8 cellular contexts compared by ENCODE assay signal in the genomic region with DNA sequence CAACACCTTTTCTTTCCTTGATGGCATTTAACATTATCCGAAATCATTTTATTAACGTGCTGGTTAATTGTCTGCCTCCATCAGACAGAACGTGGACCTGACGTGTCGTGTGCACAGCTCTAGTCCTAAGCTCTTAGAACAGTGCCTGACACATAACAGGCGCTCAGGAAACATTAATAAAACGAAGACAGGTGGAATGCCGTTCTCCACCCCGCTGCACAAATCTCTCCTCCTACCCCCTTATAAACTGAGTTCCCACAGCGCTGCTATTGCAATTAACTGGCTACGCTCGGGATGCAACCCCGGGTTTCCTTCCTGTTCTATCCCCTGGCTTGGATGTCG. TPM values are rescaled to one million over a fixed set of nuclear protein-coding genes. Genes with fewer than 3 reads are reported as not detected.
DNase-seq lines count a peak whose midpoint lies in the region; ATAC-seq, FAIRE-seq and TF ChIP-seq lines count a peak whose summit lies in the region.

No MANE protein-coding gene starts in this region.

- H3K9me3 Mint-ChIP-seq in Caco-2 (ENCODE audit: unreplicated experiment), result no peaks in the 10 kb centered on the region
- H3K9me3 Mint-ChIP-seq in T-helper 2 cell treated with Interferon-gamma antibody and Interleukin-4, amounts not matched to agents 5 μg/mL and 100 μg/mL, for 36 hours, result no peaks in the 10 kb centered on the region

- H3K27ac ChIP-seq in IMR-90 (ENCODE audit: insufficient read depth, low read length) (peak overlapping the region; percentile 82), pancreas (peak overlapping the region; percentile 95 to 97 (median 96))

- H2BK120ac ChIP-seq in IMR-90 (ENCODE audit: low read depth, low read length), result no peak overlapping the region

- peaks cover 18% of the 10 kb centered on the region for H3K36me3 Mint-ChIP-seq in Caco-2 (ENCODE audit: insufficient read depth, unreplicated experiment)
- peaks cover 16% of the 10 kb centered on the region for H3K36me3 Mint-ChIP-seq in T-helper 2 cell treated with Interferon-gamma antibody and Interleukin-4, amounts not matched to agents 5 μg/mL and 100 μg/mL, for 36 hours (ENCODE audit: low read depth)

- no peak overlapping the region for H2BK20ac ChIP-seq in IMR-90 (ENCODE audit: low read depth, low read length)

- H3K9me3 ChIP-seq in Caco-2 (no peaks in the 10 kb centered on the region), IMR-90 (ENCODE audit: control insufficient read depth, insufficient read depth, low read length) (no peaks in the 10 kb centered on the region), pancreas (no peaks in the 10 kb centered on the region)

- no peaks in the 10 kb centered on the region for H3K36me3 ChIP-seq in Caco-2 (ENCODE audit: control insufficient read depth, insufficient read depth, low read length)
- no peaks in the 10 kb centered on the region; the same call in 1 of the 2 replicates for H3K36me3 ChIP-seq in IMR-90 (ENCODE audit: control insufficient read depth, insufficient read depth, low read length)
- H3K36me3 ChIP-seq in pancreas, result no peaks in the 10 kb centered on the region

- H4K5ac ChIP-seq in IMR-90 (ENCODE audit: low read depth, low read length), result no peak overlapping the region

- H3K56ac ChIP-seq in IMR-90 (ENCODE audit: extremely low read depth, insufficient read depth, low read length), result peak overlapping the region; percentile 55

- H2AK5ac ChIP-seq in IMR-90 (ENCODE audit: low read depth, low read length), result peak overlapping the region; percentile 79

- peak overlapping the region; percentile 69 for H3K4ac ChIP-seq in IMR-90 (ENCODE audit: low read depth, low read length)

- in situ Hi-C loops in IMR-90 (cut with MboI; ENCODE audit: low sequenced_read_pairs), result no loop called here

- H3K14ac ChIP-seq in IMR-90 (replicated peaks; ENCODE audit: low read depth, low read length), result peak overlapping the region; percentile 43; the same call in 1 of the 2 replicates

- no peak for TF ChIP-seq RAD21 in IMR-90 (IDR thresholded peaks at IDR 0.05; ENCODE audit: low read length)

- peak overlapping the region; percentile 93 for H2AFZ ChIP-seq in IMR-90 (replicated peaks; ENCODE audit: low read length, poor library complexity)

- H4K91ac ChIP-seq in IMR-90 (ENCODE audit: insufficient read depth, low read depth, low read length), result 0 out of 2 replicates have a peak overlapping the region, but pooled peaks have one; percentile 37

- H3K4me3 ChIP-seq in Caco-2 (ENCODE audit: low read depth, low read length), result peak overlapping the region; percentile 96
- H3K4me3 ChIP-seq in IMR-90 (ENCODE audit: insufficient read depth, low read depth, low read length), result peak overlapping the region; percentile 89
- peak overlapping the region; percentile 91 to 100 (median 98) for H3K4me3 ChIP-seq in pancreas

- peaks cover 28 to 47% of the 10 kb centered on the region in 2 experiments for H3K79me1 ChIP-seq in IMR-90 (ENCODE audit: low read depth in 1 of 2, low read length in 2 of 2)

- POLR2A ChIA-PET in Caco-2 (lab: Charles Lee), result no interaction called here
- POLR2A ChIA-PET in IMR-90 (lab: Charles Lee; ENCODE audit: unreplicated experiment), result no interaction called here

- no peak overlapping the region for H2BK15ac ChIP-seq in IMR-90 (ENCODE audit: low read depth, low read length)

- intact Hi-C loops in Caco-2 (cut with micrococcal nuclease; ENCODE audit: unreplicated experiment), result no loop called here
- intact Hi-C loops in IMR-90 (cut with micrococcal nuclease), result no loop called here
- intact Hi-C loops in pancreas (cut with DNase I), result no loop called here

- H3K23ac ChIP-seq in IMR-90 (ENCODE audit: low read depth, low read length), result peak overlapping the region; percentile 37; the same call in 1 of the 2 replicates

- BruUV-seq in Caco-2 (replicated peaks; lab: Mats Ljungman, UMichigan) (TSS peak; percentile 55), IMR-90 (replicated peaks; lab: Mats Ljungman, UMichigan) (no TSS peak)

- ATAC-seq in GM21390 (IDR thresholded peaks at IDR 0.05; ENCODE audit: unreplicated experiment) (peak; percentile 5), IMR-90 (ENCODE audit: low read depth) (peak; percentile 3), pancreas (peak in 3 of 4 donors; percentile 15 to 33 (median 22))

- dilution Hi-C loops in IMR-90 (cut with HindIII; ENCODE audit: low sequenced_read_pairs, unreplicated experiment), result no loop called here

- TF ChIP-seq CTCF in Caco-2 (IDR thresholded peaks at IDR 0.05; ENCODE audit: insufficient read depth in 1 of 2, low read depth in 1 of 2, low read length in 1 of 2, severe bottlenecking in 1 of 2, unreplicated experiment in 1 of 2) (no peak), IMR-90 (conservative IDR thresholded peaks at IDR 0.05; ENCODE audit: low read depth, low read length) (no peak), pancreas (IDR thresholded peaks at IDR 0.05) (no peak)

- H3K27me3 Mint-ChIP-seq in Caco-2 (ENCODE audit: insufficient read depth, unreplicated experiment), result no peaks in the 10 kb centered on the region
- H3K27me3 Mint-ChIP-seq in T-helper 2 cell treated with Interferon-gamma antibody and Interleukin-4, amounts not matched to agents 5 μg/mL and 100 μg/mL, for 36 hours (ENCODE audit: low read depth), result no peaks in the 10 kb centered on the region

- H3K4me1 Mint-ChIP-seq in Caco-2 (ENCODE audit: low read depth, unreplicated experiment), result peaks cover 14% of the 10 kb centered on the region
- H3K4me1 Mint-ChIP-seq in T-helper 2 cell treated with Interferon-gamma antibody and Interleukin-4, amounts not matched to agents 5 μg/mL and 100 μg/mL, for 36 hours (ENCODE audit: low read depth), result peaks cover 34% of the 10 kb centered on the region

- H3K18ac ChIP-seq in IMR-90 (ENCODE audit: low read depth, low read length), result no peak overlapping the region

- FAIRE-seq in pancreas (lab: Jason Lieb, UNC), result no peak

- H3K9ac ChIP-seq in IMR-90 (ENCODE audit: low read depth, low read length), result peak overlapping the region; percentile 86

- H3K4me3 Mint-ChIP-seq in Caco-2 (ENCODE audit: unreplicated experiment), result peak overlapping the region; percentile 92
- peak overlapping the region; percentile 99 for H3K4me3 Mint-ChIP-seq in T-helper 2 cell treated with Interferon-gamma antibody and Interleukin-4, amounts not matched to agents 5 μg/mL and 100 μg/mL, for 36 hours

- CTCF ChIA-PET in Caco-2 (lab: Charles Lee), result no interaction called here
- CTCF ChIA-PET in IMR-90 (lab: Yijun Ruan, JAX), result no interaction called here

- H3K4me1 ChIP-seq in Caco-2 (peaks cover 5% of the 10 kb centered on the region; the same call in 1 of the 2 replicates), IMR-90 (ENCODE audit: control insufficient read depth, insufficient read depth, low read length) (no peaks in the 10 kb centered on the region; the same call in 1 of the 2 replicates), pancreas (peaks cover 4 to 25% (median 17%) of the 10 kb centered on the region in 3 donors)

- H3K27ac Mint-ChIP-seq in Caco-2 (ENCODE audit: unreplicated experiment), result peak overlapping the region; percentile 95
- peak overlapping the region; percentile 96 for H3K27ac Mint-ChIP-seq in T-helper 2 cell treated with Interferon-gamma antibody and Interleukin-4, amounts not matched to agents 5 μg/mL and 100 μg/mL, for 36 hours

- 2% methylated on average over 14 of the region's 14 CpGs; no CpG with 5 or more reads in 1 of the 2 experiments for WGBS in IMR-90 (ENCODE audit: extremely low coverage in 2 of 2, insufficient read length in 1 of 2), 2 experiments
- WGBS in pancreas, 2 donors, result 0% methylated on average over 14 of the region's 14 CpGs

- peak in 1 of 2 experiments; percentile 45 for DNase-seq in Caco-2
- DNase-seq in IMR-90, result peak; percentile 23
- DNase-seq in T-helper 2 cell treated with Interferon-gamma antibody and Interleukin-4, amounts not matched to agents 5 μg/mL and 100 μg/mL, for 36 hours (ENCODE audit: low spot score), result no peak
- peak; percentile 15 for DNase-seq in fibroblast of peridontal ligament (ENCODE audit: extremely low read depth)
- no peak for DNase-seq in pancreas
- no peak for DNase-seq in midbrain (lab: John Stamatoyannopoulos, UW)
- DNase-seq in ureter (ENCODE audit: low spot score), result no peak

- peaks cover 7% of the 10 kb centered on the region for H3K9me1 ChIP-seq in IMR-90 (ENCODE audit: insufficient read depth, low read length)

- H4K20me1 ChIP-seq in IMR-90 (ENCODE audit: insufficient read depth, low read length), result 0 out of 2 replicates have a peak, but pooled peaks cover 3% of the 10 kb centered on the region

- peak overlapping the region; percentile 39 to 82 for H4K8ac ChIP-seq in IMR-90 (ENCODE audit: low read depth in 2 of 2, low read length in 2 of 2)

- H3K27me3 ChIP-seq in Caco-2 (replicated peaks; ENCODE audit: control insufficient read depth, insufficient read depth, low read length) (no peaks in the 10 kb centered on the region), IMR-90 (ENCODE audit: control insufficient read depth, insufficient read depth, low read length) (no peaks in the 10 kb centered on the region), pancreas (no peaks in the 10 kb centered on the region)

- peak overlapping the region; percentile 93 for H3K4me2 ChIP-seq in IMR-90 (ENCODE audit: low read depth, low read length)

- peak overlapping the region; percentile 38 for H2BK5ac ChIP-seq in IMR-90 (ENCODE audit: low read depth, low read length, poor library complexity, severe bottlenecking)

- peak overlapping the region; percentile 86 for H2AK9ac ChIP-seq in IMR-90 (replicated peaks; ENCODE audit: low read depth, low read length, poor library complexity)

- TF ChIP-seq POLR2A in IMR-90 (IDR thresholded peaks at IDR 0.05; ENCODE audit: low read depth, low read length), result no peak

TF ChIP-seq in IMR-90, 13 proteins besides CTCF, POLR2A, EP300 and RAD21 (continues in another document):
- no peak for TF ChIP-seq MAZ (IDR thresholded peaks at IDR 0.05; ENCODE audit: borderline replicate concordance, low read depth, low read length)

RNA-seq across cellular contexts. Expression of a gene that starts 0.5 kb away (rescaled TPM):
- 48.9 and 50.9 TPM in 2 replicates for total RNA-seq in Caco-2 (2022)
- total RNA-seq in IMR-90 (2012; rRNA removed), result 21.1 and 27.2 TPM in 2 replicates
- polyA plus RNA-seq in IMR-90 (2012; rRNA removed), result 26.9 and 32.5 TPM in 2 replicates
- polyA plus RNA-seq in IMR-90 (2012; cell fraction: cytosol; rRNA removed), result 5.0 and 8.7 TPM in 2 replicates
- 2.2 and 15.2 TPM in 2 replicates for polyA plus RNA-seq in IMR-90 (2012; cell fraction: nucleus; rRNA removed; ENCODE audit: low replicate concordance)
- 10 to 100 TPM in 2 of 6 donors, 1 to 10 TPM in 4; 6.1 to 13.7 (median 8.6) TPM for total RNA-seq in pancreas
- 10 to 100 TPM in 1 of 2 donors, 1 to 10 TPM in 1; 8.6 to 12.1 TPM for polyA plus RNA-seq in pancreas
- total RNA-seq in ureter, result 34.2 TPM

RNA-seq across cellular contexts. Expression of a gene that starts 16.1 kb away (rescaled TPM):
- total RNA-seq in Caco-2 (2022) (not detected in 2 replicates), IMR-90 (2012; rRNA removed) (not detected in 2 replicates), pancreas (under 1 TPM in 4 of 6 donors, not detected in 2; 0.17 to 0.38 (median 0.29) TPM), ureter (not detected)
- polyA plus RNA-seq in IMR-90 (2012; rRNA removed) (not detected in 2 replicates), pancreas (not detected)
- not detected in 2 replicates for polyA plus RNA-seq in IMR-90 (2012; cell fraction: cytosol; rRNA removed)
- not detected in 2 replicates for polyA plus RNA-seq in IMR-90 (2012; cell fraction: nucleus; rRNA removed; ENCODE audit: low replicate concordance)

Comparison
In these comparisons a context has a peak if more than half of its experiments do, and no peak if none do; other contexts are left out.
1. DNase-seq: peak in IMR-90 (single experiment) and fibroblast of peridontal ligament (single experiment); none in T-helper 2 cell treated with Interferon-gamma antibody and Interleukin-4, amounts not matched to agents 5 μg/mL and 100 μg/mL, for 36 hours (single experiment), pancreas (0 of 6), midbrain (single experiment) and ureter (single experiment).
2. Peak in every context shown above with its lines, with median percentiles within 50 percentile points of each other: H3K4me3 ChIP-seq and ATAC-seq.